Comparison of ENCODE assay signal across 8 cellular contexts in the genomic region with DNA sequence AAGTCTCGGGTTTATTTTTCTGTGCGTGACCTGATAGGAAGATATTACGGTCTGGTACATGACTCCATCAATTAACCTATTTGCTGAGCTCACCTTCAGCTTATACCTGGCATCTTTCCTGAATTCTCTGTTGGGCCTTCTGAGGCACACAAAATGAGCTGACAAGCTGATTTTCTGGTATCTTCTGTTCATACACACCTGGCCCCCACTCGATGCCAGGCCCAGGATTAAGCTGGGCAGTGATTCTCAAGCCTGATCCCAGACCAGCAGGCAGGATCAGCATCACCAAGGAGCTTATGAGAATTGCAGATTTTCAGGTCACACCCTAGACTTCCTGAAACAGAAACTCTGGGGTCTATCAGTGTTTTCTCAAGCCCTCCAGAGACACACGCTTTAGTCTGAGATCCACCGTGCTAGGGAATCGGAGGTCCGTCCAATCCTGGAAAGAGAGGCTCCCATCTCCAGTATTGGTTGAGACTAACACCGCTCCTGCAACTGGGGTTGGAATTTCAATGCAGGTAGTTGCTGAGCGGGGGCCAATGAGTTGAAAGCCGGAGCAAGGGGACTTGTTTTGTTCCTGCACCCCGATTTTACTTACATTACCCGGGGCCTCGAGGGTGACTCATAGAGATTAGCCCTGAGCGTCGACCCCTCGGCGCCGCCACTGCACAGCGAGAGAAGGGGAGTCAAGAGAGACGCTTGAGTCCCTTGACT. TPM values are rescaled to one million over a fixed set of nuclear protein-coding genes. Genes with fewer than 3 reads are reported as not detected.
A peak's percentile ranks its signal among the peaks of the same experiment; 100 is the strongest.
DNase-seq lines count a peak whose midpoint lies in the region; ATAC-seq, FAIRE-seq and TF ChIP-seq lines count a peak whose summit lies in the region.

No MANE protein-coding gene starts in this region.

- peak overlapping the region; percentile 68 for H3K27ac ChIP-seq in K562 (ENCODE audit: extremely low read depth, low read depth, low read length)
- peak overlapping the region; percentile 92 to 95 for H3K27ac ChIP-seq in left lung
- peak overlapping the region; percentile 96 to 97 for H3K27ac ChIP-seq in tibial artery

- H3K27me3 ChIP-seq in K562 (ENCODE audit: control insufficient read depth in 2 of 2, insufficient read depth in 2 of 2, low read length in 2 of 2) (no peaks in the 10 kb centered on the region), left lung (no peaks in the 10 kb centered on the region), tibial artery (no peaks in the 10 kb centered on the region)

- H3K9me1 ChIP-seq in K562 (ENCODE audit: control insufficient read depth, insufficient read depth, low read length) = no peaks in the 10 kb centered on the region

- H3K9ac ChIP-seq in K562 (ENCODE audit: insufficient read depth in 1 of 2, low read depth in 2 of 2, low read length in 2 of 2) = peak overlapping the region; percentile 96

- H2AFZ ChIP-seq in K562 (ENCODE audit: low read depth, low read length) = peak overlapping the region; percentile 90

- 13% methylated on average over 21 of the region's 21 CpGs for WGBS in K562 (ENCODE audit: insufficient coverage, low coverage, missing lambda C conversion rate)

- ATAC-seq in HG02870 (IDR thresholded peaks at IDR 0.05; ENCODE audit: unreplicated experiment) (peak; percentile 1), K562 (peak; percentile 3), left lung (peak; percentile 2)

- H3K36me3 ChIP-seq in K562 (ENCODE audit: control insufficient read depth, insufficient read depth, low read length) (peaks cover 31% of the 10 kb centered on the region), left lung (peaks cover 0 to 24% of the 10 kb centered on the region in 2 donors), tibial artery (peaks cover 12 to 28% (median 17%) of the 10 kb centered on the region in 3 donors)

- TF ChIP-seq CTCF in K562 (IDR thresholded peaks at IDR 0.05 in 2 of 3, conservative IDR thresholded peaks at IDR 0.05 in 1 of 3; ENCODE audit: insufficient read depth in 2 of 3, low read depth in 1 of 3, low read length in 3 of 3) (no peak), left lung (IDR thresholded peaks at IDR 0.05) (no peak), tibial artery (IDR thresholded peaks at IDR 0.05) (no peak)

- H3K9me3 ChIP-seq in K562 (replicated peaks; ENCODE audit: control insufficient read depth, insufficient read depth, low read depth, low read length) = no peaks in the 10 kb centered on the region
- H3K9me3 ChIP-seq in left lung = no peaks in the 10 kb centered on the region
- no peaks in the 10 kb centered on the region for H3K9me3 ChIP-seq in tibial artery

- CTCF ChIA-PET in K562 (lab: Yijun Ruan, JAX; ENCODE audit: low intra/inter-chr PET ratio) = interaction anchor here (2.0 kb wide), 1 partner anchor 117 kb away, joined by 11 read pairs; no protein-coding TSS in a partner anchor

- H3K4me1 ChIP-seq in K562 (replicated peaks in 1 of 2; ENCODE audit: control insufficient read depth in 2 of 2, insufficient read depth in 2 of 2, low read length in 2 of 2) (peaks cover 8 to 32% of the 10 kb centered on the region in 2 experiments; a peak in 4 of 5 replicates), left lung (peaks cover 6 to 43% of the 10 kb centered on the region in 2 donors), tibial artery (peaks cover 0 to 31% (median 13%) of the 10 kb centered on the region in 4 donors)

- peak; percentile 47 for DNase-seq in G401 (ENCODE audit: low spot score)
- DNase-seq in K562 (ENCODE audit: extremely low read depth in 1 of 4, low spot score in 3 of 4) = peak in 1 of 4 experiments; percentile 36
- no peak for DNase-seq in left lung
- no peak for DNase-seq in tibial artery
- no peak for DNase-seq in NCI-H146 treated with DMSO at 0.1 percent for 48 hours (lab: John Stamatoyannopoulos, UW; ENCODE audit: unreplicated experiment)
- no peak for DNase-seq in NCI-H446 (lab: John Stamatoyannopoulos, UW)
- no peak for DNase-seq in middle frontal gyrus (ENCODE audit: extremely low spot score, low spot score)

- FAIRE-seq in K562 (lab: Jason Lieb, UNC) = no peak

- intact Hi-C loops in K562 (cut with micrococcal nuclease) = loop anchor here (10.0 kb wide), 1 partner anchor 904 kb away; a partner anchor contains a TSS
- intact Hi-C loops in left lung (cut with DNase I) = no loop called here
- intact Hi-C loops in tibial artery (cut with DNase I; ENCODE audit: low total_unique reads) = no loop called here

- H3K4me3 ChIP-seq in K562 = peak overlapping the region; percentile 91
- peak overlapping the region; percentile 47 to 86 for H3K4me3 ChIP-seq in left lung
- H3K4me3 ChIP-seq in tibial artery = peak overlapping the region; percentile 88 to 96

- in situ Hi-C loops in G401 (cut with HindIII; ENCODE audit: low sequenced_read_pairs) = no loop called here
- in situ Hi-C loops in K562 (cut with MboI) = loop anchor here (10.0 kb wide), 1 partner anchor 904 kb away; a partner anchor contains a TSS

- BruUV-seq in K562 (replicated peaks; lab: Mats Ljungman, UMichigan) = TSS peak; percentile 82

- peaks cover 3% of the 10 kb centered on the region; the same call in 1 of the 2 replicates for H4K20me1 ChIP-seq in K562 (replicated peaks; ENCODE audit: control insufficient read depth, insufficient read depth, low read length)

- TF ChIP-seq POLR2A in K562 (conservative IDR thresholded peaks at IDR 0.05) = no peak

- POLR2A ChIA-PET in K562 (lab: Yijun Ruan, JAX) = interaction anchor here (0.5 to 4.0 kb wide), 18 partner anchors 8 to 924 kb away, joined by 3 to 17 read pairs (median 3); a partner anchor contains a TSS

- TF ChIP-seq EP300 in K562 (IDR thresholded peaks at IDR 0.05; ENCODE audit: low read length) = no peak

- peak overlapping the region; percentile 89 for H3K4me2 ChIP-seq in K562 (ENCODE audit: insufficient read depth, low read length)

- H3K79me2 ChIP-seq in K562 (ENCODE audit: control insufficient read depth, insufficient read depth, low read length) = peaks cover 37% of the 10 kb centered on the region

- TF ChIP-seq RAD21 in K562 (CRISPR knock-in tag; conservative IDR thresholded peaks at IDR 0.05 in 1 of 2, IDR thresholded peaks at IDR 0.05 in 1 of 2) = no peak

TF ChIP-seq in K562, 482 proteins besides CTCF, POLR2A, EP300 and RAD21 (continues in another document):
- TF ChIP-seq CXXC5 (CRISPR knock-in tag; IDR thresholded peaks at IDR 0.05) (no peak), TAF15 (IDR thresholded peaks at IDR 0.05; ENCODE audit: low read depth, low read length) (no peak), NFE2L1 (tag; IDR thresholded peaks at IDR 0.05; ENCODE audit: borderline replicate concordance, low read depth) (no peak)
- TF ChIP-seq, protein P1, sequence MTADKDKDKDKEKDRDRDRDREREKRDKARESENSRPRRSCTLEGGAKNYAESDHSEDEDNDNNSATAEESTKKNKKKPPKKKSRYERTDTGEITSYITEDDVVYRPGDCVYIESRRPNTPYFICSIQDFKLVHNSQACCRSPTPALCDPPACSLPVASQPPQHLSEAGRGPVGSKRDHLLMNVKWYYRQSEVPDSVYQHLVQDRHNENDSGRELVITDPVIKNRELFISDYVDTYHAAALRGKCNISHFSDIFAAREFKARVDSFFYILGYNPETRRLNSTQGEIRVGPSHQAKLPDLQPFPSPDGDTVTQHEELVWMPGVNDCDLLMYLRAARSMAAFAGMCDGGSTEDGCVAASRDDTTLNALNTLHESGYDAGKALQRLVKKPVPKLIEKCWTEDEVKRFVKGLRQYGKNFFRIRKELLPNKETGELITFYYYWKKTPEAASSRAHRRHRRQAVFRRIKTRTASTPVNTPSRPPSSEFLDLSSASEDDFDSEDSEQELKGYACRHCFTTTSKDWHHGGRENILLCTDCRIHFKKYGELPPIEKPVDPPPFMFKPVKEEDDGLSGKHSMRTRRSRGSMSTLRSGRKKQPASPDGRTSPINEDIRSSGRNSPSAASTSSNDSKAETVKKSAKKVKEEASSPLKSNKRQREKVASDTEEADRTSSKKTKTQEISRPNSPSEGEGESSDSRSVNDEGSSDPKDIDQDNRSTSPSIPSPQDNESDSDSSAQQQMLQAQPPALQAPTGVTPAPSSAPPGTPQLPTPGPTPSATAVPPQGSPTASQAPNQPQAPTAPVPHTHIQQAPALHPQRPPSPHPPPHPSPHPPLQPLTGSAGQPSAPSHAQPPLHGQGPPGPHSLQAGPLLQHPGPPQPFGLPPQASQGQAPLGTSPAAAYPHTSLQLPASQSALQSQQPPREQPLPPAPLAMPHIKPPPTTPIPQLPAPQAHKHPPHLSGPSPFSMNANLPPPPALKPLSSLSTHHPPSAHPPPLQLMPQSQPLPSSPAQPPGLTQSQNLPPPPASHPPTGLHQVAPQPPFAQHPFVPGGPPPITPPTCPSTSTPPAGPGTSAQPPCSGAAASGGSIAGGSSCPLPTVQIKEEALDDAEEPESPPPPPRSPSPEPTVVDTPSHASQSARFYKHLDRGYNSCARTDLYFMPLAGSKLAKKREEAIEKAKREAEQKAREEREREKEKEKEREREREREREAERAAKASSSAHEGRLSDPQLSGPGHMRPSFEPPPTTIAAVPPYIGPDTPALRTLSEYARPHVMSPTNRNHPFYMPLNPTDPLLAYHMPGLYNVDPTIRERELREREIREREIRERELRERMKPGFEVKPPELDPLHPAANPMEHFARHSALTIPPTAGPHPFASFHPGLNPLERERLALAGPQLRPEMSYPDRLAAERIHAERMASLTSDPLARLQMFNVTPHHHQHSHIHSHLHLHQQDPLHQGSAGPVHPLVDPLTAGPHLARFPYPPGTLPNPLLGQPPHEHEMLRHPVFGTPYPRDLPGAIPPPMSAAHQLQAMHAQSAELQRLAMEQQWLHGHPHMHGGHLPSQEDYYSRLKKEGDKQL (CRISPR knock-in tag; IDR thresholded peaks at IDR 0.05; ENCODE audit: borderline replicate concordance) = no peak

RNA-seq across cellular contexts. Expression of a gene that starts 0.6 kb away (rescaled TPM):
- total RNA-seq in G401 (2014; rRNA removed; shearing (Covaris generic)) = 24.4 and 34.2 TPM in 2 replicates
- total RNA-seq in K562 (2011; cell fraction: chromatin; rRNA removed; ENCODE audit: low replicate concordance) = 31.5 and 93.7 TPM in 2 replicates
- total RNA-seq in K562 (2011; cell fraction: nucleolus; rRNA removed) = 17.1 and 19.3 TPM in 2 replicates
- 43.2 and 52.5 TPM in 2 replicates for total RNA-seq in K562 (2011; cell fraction: nucleoplasm; rRNA removed)
- total RNA-seq in K562 (2014; rRNA removed) (18.1 and 20.0 TPM in 2 replicates), K562 (2014; rRNA removed; fragmentation: Illumina TruSeq; extraction: Trizol) (59.3 and 68.7 TPM in 2 replicates), K562 (2015; rRNA removed; fragmentation: Illumina TruSeq; extraction: Trizol) (61.0 and 65.8 TPM in 2 replicates), K562 (2021) (91.9 and 95.4 TPM in 2 replicates), left lung (10 to 100 TPM; 37.7 to 54.0 TPM)
- polyA plus RNA-seq in K562 (2011; rRNA removed) (35.4 and 45.3 TPM in 2 replicates), K562 (2014; fragmentation: Illumina TruSeq; extraction: Trizol) (113 and 128 TPM in 2 replicates), K562 (2014; fragmentation: Nextera tagmentation; extraction: Ambion mirVana) (100 to 1,000 TPM; 178 to 184 TPM), K562 (2014; rRNA removed) (76.8 and 78.9 TPM in 2 replicates)
- 15.7 and 19.3 TPM in 2 replicates for polyA plus RNA-seq in K562 (2011; cell fraction: cytosol; rRNA removed)
- polyA plus RNA-seq in K562 (2011; cell fraction: nucleus; rRNA removed) = 26.0 and 40.1 TPM in 2 replicates
- polyA plus RNA-seq in K562 (2012) = 104 and 159 TPM in 2 replicates
- polyA minus RNA-seq in K562 (2011; rRNA and poly(A)+ RNA removed) = 11.8 and 17.7 TPM in 2 replicates
- 14.3 and 22.0 TPM in 2 replicates for polyA minus RNA-seq in K562 (2011; cell fraction: cytosol; rRNA and poly(A)+ RNA removed)
- polyA minus RNA-seq in K562 (2011; cell fraction: nucleus; rRNA and poly(A)+ RNA removed) = 12.1 and 23.9 TPM in 2 replicates
